ENCODE assay signal across 1 cellular context in genomic region chr7:115145512-115145911, GRCh38.
TF ChIP-seq lines count a peak whose summit lies in the region.

No MANE protein-coding gene starts in this region.

TF ChIP-seq in liver, 16 proteins besides CTCF, POLR2A, EP300 and RAD21 (continued from another document):
- TF ChIP-seq REST (IDR thresholded peaks at IDR 0.05), result peak; percentile 62
- peak; percentile 34 to 73 for TF ChIP-seq RXRA (IDR thresholded peaks at IDR 0.05)
- peak; percentile 59 for TF ChIP-seq YY1 (IDR thresholded peaks at IDR 0.05)
- peak in 1 of 2 donors; percentile 34 for TF ChIP-seq EGR1 (IDR thresholded peaks at IDR 0.05; ENCODE audit: low read depth in 2 of 2)
- TF ChIP-seq NR2F2 (IDR thresholded peaks at IDR 0.05), result no peak
- TF ChIP-seq HNF4G (IDR thresholded peaks at IDR 0.05), result no peak
- peak; percentile 14 for TF ChIP-seq TAF1 (conservative IDR thresholded peaks at IDR 0.05)
- TF ChIP-seq, protein P1, sequence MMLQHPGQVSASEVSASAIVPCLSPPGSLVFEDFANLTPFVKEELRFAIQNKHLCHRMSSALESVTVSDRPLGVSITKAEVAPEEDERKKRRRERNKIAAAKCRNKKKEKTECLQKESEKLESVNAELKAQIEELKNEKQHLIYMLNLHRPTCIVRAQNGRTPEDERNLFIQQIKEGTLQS (IDR thresholded peaks at IDR 0.05), result no peak
- TF ChIP-seq, protein P2, sequence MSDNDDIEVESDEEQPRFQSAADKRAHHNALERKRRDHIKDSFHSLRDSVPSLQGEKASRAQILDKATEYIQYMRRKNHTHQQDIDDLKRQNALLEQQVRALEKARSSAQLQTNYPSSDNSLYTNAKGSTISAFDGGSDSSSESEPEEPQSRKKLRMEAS (IDR thresholded peaks at IDR 0.05), result peak; percentile 29
- TF ChIP-seq ZBTB33 (IDR thresholded peaks at IDR 0.05), result peak; percentile 58
